Comparison of ENCODE assay signal across 1 cellular context in the genomic region with DNA sequence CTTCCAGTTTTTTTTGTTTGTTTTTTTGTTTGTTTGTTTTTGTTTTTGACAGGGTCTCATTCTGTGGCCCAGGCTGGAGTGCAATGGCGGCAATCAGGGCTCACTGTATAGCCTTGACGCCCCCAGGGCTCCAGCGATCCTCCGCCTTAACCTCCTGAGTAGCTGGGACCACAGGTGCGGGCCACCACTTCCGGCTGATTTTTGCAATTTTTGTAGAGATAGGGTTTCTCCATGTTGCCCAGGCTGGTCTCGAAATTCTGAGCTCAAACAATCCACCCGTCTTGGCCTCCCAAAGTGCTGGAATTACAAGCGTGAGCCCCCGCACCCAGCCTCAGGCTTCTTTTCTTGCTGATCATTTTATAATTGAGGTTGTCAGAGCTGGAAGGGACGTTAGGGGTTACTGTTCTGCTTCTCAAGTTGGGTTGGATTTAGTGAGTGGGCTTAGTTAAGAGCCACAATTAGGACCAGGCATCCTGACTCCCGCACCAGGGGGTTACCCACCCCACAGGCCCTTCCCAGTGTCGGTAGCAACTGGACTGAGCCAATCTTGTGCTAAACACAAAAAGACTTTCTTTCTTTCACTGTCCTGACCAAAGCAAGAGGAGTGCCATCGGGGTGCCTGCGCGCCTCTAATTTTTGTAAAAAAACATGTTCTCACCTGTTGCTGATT.
TF ChIP-seq lines count a peak whose summit lies in the region.

No MANE protein-coding gene starts in this region.

TF ChIP-seq in K562, 482 proteins besides CTCF, POLR2A, EP300 and RAD21 (continued from another document and continues in another):
- TF ChIP-seq ATF2 (CRISPR knock-in tag; IDR thresholded peaks at IDR 0.05): no peak
- TF ChIP-seq FUS (optimal IDR thresholded peaks at IDR 0.05; ENCODE audit: low read depth, low read length): no peak
- no peak for TF ChIP-seq ARHGAP35 (IDR thresholded peaks at IDR 0.05; ENCODE audit: partially characterized antibody)
- TF ChIP-seq, protein P1, sequence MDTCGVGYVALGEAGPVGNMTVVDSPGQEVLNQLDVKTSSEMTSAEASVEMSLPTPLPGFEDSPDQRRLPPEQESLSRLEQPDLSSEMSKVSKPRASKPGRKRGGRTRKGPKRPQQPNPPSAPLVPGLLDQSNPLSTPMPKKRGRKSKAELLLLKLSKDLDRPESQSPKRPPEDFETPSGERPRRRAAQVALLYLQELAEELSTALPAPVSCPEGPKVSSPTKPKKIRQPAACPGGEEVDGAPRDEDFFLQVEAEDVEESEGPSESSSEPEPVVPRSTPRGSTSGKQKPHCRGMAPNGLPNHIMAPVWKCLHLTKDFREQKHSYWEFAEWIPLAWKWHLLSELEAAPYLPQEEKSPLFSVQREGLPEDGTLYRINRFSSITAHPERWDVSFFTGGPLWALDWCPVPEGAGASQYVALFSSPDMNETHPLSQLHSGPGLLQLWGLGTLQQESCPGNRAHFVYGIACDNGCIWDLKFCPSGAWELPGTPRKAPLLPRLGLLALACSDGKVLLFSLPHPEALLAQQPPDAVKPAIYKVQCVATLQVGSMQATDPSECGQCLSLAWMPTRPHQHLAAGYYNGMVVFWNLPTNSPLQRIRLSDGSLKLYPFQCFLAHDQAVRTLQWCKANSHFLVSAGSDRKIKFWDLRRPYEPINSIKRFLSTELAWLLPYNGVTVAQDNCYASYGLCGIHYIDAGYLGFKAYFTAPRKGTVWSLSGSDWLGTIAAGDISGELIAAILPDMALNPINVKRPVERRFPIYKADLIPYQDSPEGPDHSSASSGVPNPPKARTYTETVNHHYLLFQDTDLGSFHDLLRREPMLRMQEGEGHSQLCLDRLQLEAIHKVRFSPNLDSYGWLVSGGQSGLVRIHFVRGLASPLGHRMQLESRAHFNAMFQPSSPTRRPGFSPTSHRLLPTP (IDR thresholded peaks at IDR 0.05; ENCODE audit: borderline replicate concordance, extremely low read depth, insufficient read length): no peak
- no peak for TF ChIP-seq PCBP1 (IDR thresholded peaks at IDR 0.05; ENCODE audit: low read depth, low read length, poor library complexity, severe bottlenecking)
- no peak for TF ChIP-seq POLR2B (IDR thresholded peaks at IDR 0.05; ENCODE audit: low read depth, partially characterized antibody)
- TF ChIP-seq YY1 (IDR thresholded peaks at IDR 0.05; ENCODE audit: borderline replicate concordance in 1 of 3, control insufficient read depth in 1 of 3, extremely low read depth in 1 of 3, insufficient read depth in 3 of 3, insufficient read length in 1 of 3, insufficient replicate concordance in 2 of 3, low read depth in 1 of 3, low read length in 2 of 3): peak in 2 of 3 experiments; percentile 80 to 90
- TF ChIP-seq KLF13 (tag; IDR thresholded peaks at IDR 0.05; ENCODE audit: borderline replicate concordance, low read depth): no peak; the same call in 1 of the 2 replicates
- TF ChIP-seq MAX (CRISPR knock-in tag; IDR thresholded peaks at IDR 0.05): no peak
- TF ChIP-seq ZNF174 (CRISPR knock-in tag; IDR thresholded peaks at IDR 0.05): no peak
- TF ChIP-seq, protein P2, sequence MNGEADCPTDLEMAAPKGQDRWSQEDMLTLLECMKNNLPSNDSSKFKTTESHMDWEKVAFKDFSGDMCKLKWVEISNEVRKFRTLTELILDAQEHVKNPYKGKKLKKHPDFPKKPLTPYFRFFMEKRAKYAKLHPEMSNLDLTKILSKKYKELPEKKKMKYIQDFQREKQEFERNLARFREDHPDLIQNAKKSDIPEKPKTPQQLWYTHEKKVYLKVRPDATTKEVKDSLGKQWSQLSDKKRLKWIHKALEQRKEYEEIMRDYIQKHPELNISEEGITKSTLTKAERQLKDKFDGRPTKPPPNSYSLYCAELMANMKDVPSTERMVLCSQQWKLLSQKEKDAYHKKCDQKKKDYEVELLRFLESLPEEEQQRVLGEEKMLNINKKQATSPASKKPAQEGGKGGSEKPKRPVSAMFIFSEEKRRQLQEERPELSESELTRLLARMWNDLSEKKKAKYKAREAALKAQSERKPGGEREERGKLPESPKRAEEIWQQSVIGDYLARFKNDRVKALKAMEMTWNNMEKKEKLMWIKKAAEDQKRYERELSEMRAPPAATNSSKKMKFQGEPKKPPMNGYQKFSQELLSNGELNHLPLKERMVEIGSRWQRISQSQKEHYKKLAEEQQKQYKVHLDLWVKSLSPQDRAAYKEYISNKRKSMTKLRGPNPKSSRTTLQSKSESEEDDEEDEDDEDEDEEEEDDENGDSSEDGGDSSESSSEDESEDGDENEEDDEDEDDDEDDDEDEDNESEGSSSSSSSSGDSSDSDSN (IDR thresholded peaks at IDR 0.05; ENCODE audit: borderline replicate concordance in 1 of 2, low read depth in 2 of 2, low read length in 2 of 2): no peak
- no peak for TF ChIP-seq NCOA1 (IDR thresholded peaks at IDR 0.05; ENCODE audit: low read depth)
- 0 out of 2 replicates have a peak, but pooled peaks have one; percentile 9 for TF ChIP-seq HINFP (tag; conservative IDR thresholded peaks at IDR 0.05; ENCODE audit: low read depth)
- no peak for TF ChIP-seq MEIS2 (IDR thresholded peaks at IDR 0.05; ENCODE audit: partially characterized antibody)
- no peak for TF ChIP-seq THAP12 (CRISPR knock-in tag; IDR thresholded peaks at IDR 0.05)
- TF ChIP-seq, protein P3, sequence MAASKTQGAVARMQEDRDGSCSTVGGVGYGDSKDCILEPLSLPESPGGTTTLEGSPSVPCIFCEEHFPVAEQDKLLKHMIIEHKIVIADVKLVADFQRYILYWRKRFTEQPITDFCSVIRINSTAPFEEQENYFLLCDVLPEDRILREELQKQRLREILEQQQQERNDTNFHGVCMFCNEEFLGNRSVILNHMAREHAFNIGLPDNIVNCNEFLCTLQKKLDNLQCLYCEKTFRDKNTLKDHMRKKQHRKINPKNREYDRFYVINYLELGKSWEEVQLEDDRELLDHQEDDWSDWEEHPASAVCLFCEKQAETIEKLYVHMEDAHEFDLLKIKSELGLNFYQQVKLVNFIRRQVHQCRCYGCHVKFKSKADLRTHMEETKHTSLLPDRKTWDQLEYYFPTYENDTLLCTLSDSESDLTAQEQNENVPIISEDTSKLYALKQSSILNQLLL (CRISPR knock-in tag; IDR thresholded peaks at IDR 0.05; ENCODE audit: borderline replicate concordance): no peak
- no peak for TF ChIP-seq ELF2 (CRISPR knock-in tag; IDR thresholded peaks at IDR 0.05)
- TF ChIP-seq NCOR1 (IDR thresholded peaks at IDR 0.05): no peak
- no peak for TF ChIP-seq ZNF830 (CRISPR knock-in tag; IDR thresholded peaks at IDR 0.05)
- no peak for TF ChIP-seq KLF6 (CRISPR knock-in tag; IDR thresholded peaks at IDR 0.05; ENCODE audit: borderline replicate concordance)
- no peak for TF ChIP-seq SNRNP70 (optimal IDR thresholded peaks at IDR 0.05; ENCODE audit: low read depth, low read length)
- peak; percentile 42; the same call in 1 of the 2 replicates for TF ChIP-seq PHF8 (IDR thresholded peaks at IDR 0.05; ENCODE audit: borderline replicate concordance, low read length)
- no peak for TF ChIP-seq FOXJ3 (CRISPR knock-in tag; IDR thresholded peaks at IDR 0.05)
- TF ChIP-seq ZKSCAN8 (CRISPR knock-in tag; IDR thresholded peaks at IDR 0.05): no peak
- TF ChIP-seq ZKSCAN1 (IDR thresholded peaks at IDR 0.05; ENCODE audit: low read depth, low read length): no peak
- no peak for TF ChIP-seq PHB (CRISPR knock-in tag; IDR thresholded peaks at IDR 0.05)
- no peak for TF ChIP-seq TCFL5 (CRISPR knock-in tag; conservative IDR thresholded peaks at IDR 0.05)
- TF ChIP-seq TFAM (CRISPR knock-in tag; conservative IDR thresholded peaks at IDR 0.05): no peak
- TF ChIP-seq MEF2A (IDR thresholded peaks at IDR 0.05; ENCODE audit: control insufficient read depth, low read depth, low read length): no peak
- TF ChIP-seq ZBTB7A (IDR thresholded peaks at IDR 0.05; ENCODE audit: borderline replicate concordance, control insufficient read depth, low read depth, low read length): peak; percentile 65; the same call in 1 of the 2 replicates
- no peak for TF ChIP-seq KAT2B (IDR thresholded peaks at IDR 0.05; ENCODE audit: low read depth, low read length)
- no peak for TF ChIP-seq E4F1 (CRISPR knock-in tag; IDR thresholded peaks at IDR 0.05; ENCODE audit: borderline replicate concordance)
- TF ChIP-seq PHF20 (IDR thresholded peaks at IDR 0.05; ENCODE audit: partially characterized antibody): no peak
- no peak for TF ChIP-seq MAFK (IDR thresholded peaks at IDR 0.05; ENCODE audit: low read length)
- TF ChIP-seq ZNF197 (CRISPR knock-in tag; IDR thresholded peaks at IDR 0.05; ENCODE audit: low read depth): no peak; the same call in 1 of the 2 replicates
- no peak for TF ChIP-seq ZNF431 (CRISPR knock-in tag; IDR thresholded peaks at IDR 0.05)
- TF ChIP-seq, protein P4, sequence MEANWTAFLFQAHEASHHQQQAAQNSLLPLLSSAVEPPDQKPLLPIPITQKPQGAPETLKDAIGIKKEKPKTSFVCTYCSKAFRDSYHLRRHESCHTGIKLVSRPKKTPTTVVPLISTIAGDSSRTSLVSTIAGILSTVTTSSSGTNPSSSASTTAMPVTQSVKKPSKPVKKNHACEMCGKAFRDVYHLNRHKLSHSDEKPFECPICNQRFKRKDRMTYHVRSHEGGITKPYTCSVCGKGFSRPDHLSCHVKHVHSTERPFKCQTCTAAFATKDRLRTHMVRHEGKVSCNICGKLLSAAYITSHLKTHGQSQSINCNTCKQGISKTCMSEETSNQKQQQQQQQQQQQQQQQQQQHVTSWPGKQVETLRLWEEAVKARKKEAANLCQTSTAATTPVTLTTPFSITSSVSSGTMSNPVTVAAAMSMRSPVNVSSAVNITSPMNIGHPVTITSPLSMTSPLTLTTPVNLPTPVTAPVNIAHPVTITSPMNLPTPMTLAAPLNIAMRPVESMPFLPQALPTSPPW (CRISPR knock-in tag; IDR thresholded peaks at IDR 0.05): peak; percentile 38
- TF ChIP-seq NR4A1 (CRISPR knock-in tag; IDR thresholded peaks at IDR 0.05): no peak
- peak; percentile 80 for TF ChIP-seq NR4A1 (tag; IDR thresholded peaks at IDR 0.05)
- TF ChIP-seq, protein P5, sequence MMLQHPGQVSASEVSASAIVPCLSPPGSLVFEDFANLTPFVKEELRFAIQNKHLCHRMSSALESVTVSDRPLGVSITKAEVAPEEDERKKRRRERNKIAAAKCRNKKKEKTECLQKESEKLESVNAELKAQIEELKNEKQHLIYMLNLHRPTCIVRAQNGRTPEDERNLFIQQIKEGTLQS (IDR thresholded peaks at IDR 0.05): no peak
- TF ChIP-seq, protein P5 (CRISPR knock-in tag; conservative IDR thresholded peaks at IDR 0.05): no peak
- TF ChIP-seq ZSCAN29 (IDR thresholded peaks at IDR 0.05): no peak
- no peak for TF ChIP-seq NFIC (IDR thresholded peaks at IDR 0.05)
- 0 out of 2 replicates have a peak, but pooled peaks have one; percentile 36 for TF ChIP-seq DIDO1 (tag; IDR thresholded peaks at IDR 0.05; ENCODE audit: low read depth)
